26 cellular contexts compared by ENCODE assay signal in the genomic region with DNA sequence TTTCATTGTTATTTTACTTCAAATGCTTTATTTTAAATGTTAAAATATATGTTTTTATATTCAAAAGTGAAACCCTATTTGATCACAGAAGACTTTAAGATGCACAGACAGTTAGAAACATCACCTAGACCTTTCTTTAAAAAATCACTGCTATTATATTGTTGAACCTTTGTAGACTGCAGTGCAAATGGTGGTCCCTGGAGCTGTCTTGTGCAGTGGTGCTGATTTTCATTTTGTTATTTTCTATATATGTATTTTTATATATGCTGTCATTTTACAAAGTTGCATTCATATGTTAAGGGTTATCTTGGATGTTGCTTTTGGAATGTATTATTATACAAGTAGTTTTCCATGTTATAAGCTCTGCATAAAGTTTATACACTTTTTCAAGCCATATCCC. TPM values are rescaled to one million over a fixed set of nuclear protein-coding genes. Genes with fewer than 3 reads are reported as not detected.
DNase-seq lines count a peak whose midpoint lies in the region; ATAC-seq, FAIRE-seq and TF ChIP-seq lines count a peak whose summit lies in the region.
"Had no signal": no experiment of that assay in that cellular context is flagged by ENCODE, and none has a peak within 500 bp of the region (broad histone marks: within the 10 kb centered on the region; RNA-seq: fewer than 3 reads in every experiment).

No MANE protein-coding gene starts in this region.

- no peak for ATAC-seq in K562
- no peak for ATAC-seq in GM18870 (IDR thresholded peaks at IDR 0.05; ENCODE audit: unreplicated experiment)

- no peak for FAIRE-seq in K562 (lab: Jason Lieb, UNC)
- FAIRE-seq: A204.1, GM12891, GM18507, GM19239 had no signal

- CTCF ChIA-PET in HEK293 (lab: Yijun Ruan, JAX) (interaction anchor here (0.5 to 4.9 kb wide), 8 partner anchors 9 to 469 kb away, joined by 3 to 42 read pairs (median 6); no protein-coding TSS in a partner anchor), K562 (lab: Yijun Ruan, JAX; ENCODE audit: low intra/inter-chr PET ratio) (no interaction called here)

- no peak for TF ChIP-seq RAD21 in Ishikawa (IDR thresholded peaks at IDR 0.05; ENCODE audit: low read depth)
- TF ChIP-seq RAD21 in K562 (CRISPR knock-in tag; conservative IDR thresholded peaks at IDR 0.05 in 1 of 2, IDR thresholded peaks at IDR 0.05 in 1 of 2), result no peak

- H3K9ac ChIP-seq in K562 (ENCODE audit: insufficient read depth in 1 of 2, low read depth in 2 of 2, low read length in 2 of 2), result no peak overlapping the region
- no peak overlapping the region for H3K9ac ChIP-seq in neural progenitor cell
- H3K9ac ChIP-seq: BLaER1 had no signal

- H2AFZ ChIP-seq in K562 (ENCODE audit: low read depth, low read length) (no peak overlapping the region), neural progenitor cell (replicated peaks) (no peak overlapping the region)

- H3K79me2 ChIP-seq in K562 (ENCODE audit: control insufficient read depth, insufficient read depth, low read length) (no peaks in the 10 kb centered on the region), neural progenitor cell (ENCODE audit: low read depth) (no peaks in the 10 kb centered on the region)

- no peak overlapping the region for H3K27ac Mint-ChIP-seq in neural progenitor cell
- H3K27ac Mint-ChIP-seq: CD14-positive monocyte; CD4-positive, alpha-beta memory T cell; CD4-positive, CD25-positive, alpha-beta regulatory T cell; CD8-positive, alpha-beta memory T cell had no signal

- no peak overlapping the region for H3K4me3 Mint-ChIP-seq in neural progenitor cell
- H3K4me3 Mint-ChIP-seq: CD14-positive monocyte; CD4-positive, alpha-beta memory T cell; CD4-positive, CD25-positive, alpha-beta regulatory T cell; CD8-positive, alpha-beta memory T cell had no signal

- intact Hi-C loops in K562 (cut with micrococcal nuclease), result no loop called here

- no peak for TF ChIP-seq EP300 in Ishikawa (IDR thresholded peaks at IDR 0.05; ENCODE audit: borderline replicate concordance)
- no peak for TF ChIP-seq EP300 in K562 (IDR thresholded peaks at IDR 0.05; ENCODE audit: low read length)

- no peak for DNase-seq in K562 (ENCODE audit: extremely low read depth in 1 of 4, low spot score in 3 of 4)
- no peak for DNase-seq in neural progenitor cell (ENCODE audit: low spot score)
- DNase-seq: 8988T; ACHN; BE2C; C1 segment of cervical spinal cord; CD4-positive, alpha-beta memory T cell; CD4-positive, CD25-positive, alpha-beta regulatory T cell; CD8-positive, alpha-beta memory T cell; COR-L47; DMS 273 treated with DMSO at 0.1 percent for 48 hours; DMS153; DMS53; DMS79; DND-41; EL; GDM1 had no signal

- TF ChIP-seq CTCF in HEK293 (tag by site-specific recombination; IDR thresholded peaks at IDR 0.05) (no peak), K562 (IDR thresholded peaks at IDR 0.05 in 2 of 3, conservative IDR thresholded peaks at IDR 0.05 in 1 of 3; ENCODE audit: insufficient read depth in 2 of 3, low read depth in 1 of 3, low read length in 3 of 3) (no peak), neural progenitor cell (IDR thresholded peaks at IDR 0.05) (no peak)

- POLR2A ChIA-PET in HEK293 (lab: Yijun Ruan, JAX), result no interaction called here
- POLR2A ChIA-PET in K562 (lab: Yijun Ruan, JAX), result interaction anchor here (2.5 kb wide), 1 partner anchor 9 kb away, joined by 7 read pairs; no protein-coding TSS in a partner anchor

- in situ Hi-C loops in K562 (cut with MboI), result loop anchor here (10.0 kb wide), 1 partner anchor 461 kb away; a partner anchor contains a TSS

- H3K4me1 Mint-ChIP-seq in neural progenitor cell, result peaks cover 3% of the 10 kb centered on the region
- H3K4me1 Mint-ChIP-seq: CD14-positive monocyte; CD4-positive, alpha-beta memory T cell; CD4-positive, CD25-positive, alpha-beta regulatory T cell; CD8-positive, alpha-beta memory T cell had no signal

- TF ChIP-seq POLR2A in K562 (conservative IDR thresholded peaks at IDR 0.05), result no peak

- H3K9me3 Mint-ChIP-seq in neural progenitor cell, result peaks cover 10% of the 10 kb centered on the region

- no TSS peak for BruUV-seq in K562 (replicated peaks; lab: Mats Ljungman, UMichigan)

- H4K20me1 ChIP-seq in K562 (replicated peaks; ENCODE audit: control insufficient read depth, insufficient read depth, low read length) (no peaks in the 10 kb centered on the region), neural progenitor cell (ENCODE audit: low read depth) (no peaks in the 10 kb centered on the region)
- H4K20me1 ChIP-seq: BLaER1 had no signal

- H3K36me3 Mint-ChIP-seq in neural progenitor cell, result no peaks in the 10 kb centered on the region
- H3K36me3 Mint-ChIP-seq: CD14-positive monocyte; CD4-positive, alpha-beta memory T cell; CD4-positive, CD25-positive, alpha-beta regulatory T cell; CD8-positive, alpha-beta memory T cell had no signal

- H3K4me3 ChIP-seq in HEK293 (ENCODE audit: low read depth, low read length), result no peak overlapping the region
- H3K4me3 ChIP-seq in K562, result no peak overlapping the region
- H3K4me3 ChIP-seq in neural progenitor cell, result no peak overlapping the region
- H3K4me3 ChIP-seq: BLaER1 had no signal

- H3K4me2 ChIP-seq in K562 (ENCODE audit: insufficient read depth, low read length), result no peak overlapping the region
- H3K4me2 ChIP-seq in neural progenitor cell, result no peak overlapping the region
- H3K4me2 ChIP-seq: BLaER1 had no signal

- H3K27ac ChIP-seq in HEK293 (ENCODE audit: extremely low read depth, low read depth, low read length), result no peak overlapping the region
- H3K27ac ChIP-seq in K562 (ENCODE audit: extremely low read depth, low read depth, low read length), result no peak overlapping the region
- H3K27ac ChIP-seq in neural progenitor cell, result no peak overlapping the region
- H3K27ac ChIP-seq: BLaER1 had no signal

- H3F3A ChIP-seq in neural progenitor cell (ENCODE audit: low read depth), result no peaks in the 10 kb centered on the region

- H3K4me1 ChIP-seq in HEK293 (ENCODE audit: control insufficient read depth, insufficient read depth, low read length) (no peaks in the 10 kb centered on the region), K562 (replicated peaks in 1 of 2; ENCODE audit: control insufficient read depth in 2 of 2, insufficient read depth in 2 of 2, low read length in 2 of 2) (no peaks in the 10 kb centered on the region), neural progenitor cell (no peaks in the 10 kb centered on the region)
- H3K4me1 ChIP-seq: BE2C had no signal

- H3K9me3 ChIP-seq in HEK293 (ENCODE audit: control insufficient read depth, insufficient read depth, low read depth, low read length) (no peaks in the 10 kb centered on the region), K562 (replicated peaks; ENCODE audit: control insufficient read depth, insufficient read depth, low read depth, low read length) (no peaks in the 10 kb centered on the region), neural progenitor cell (ENCODE audit: low read depth) (no peaks in the 10 kb centered on the region)
- H3K9me3 ChIP-seq: BE2C, BLaER1 had no signal

- H3K27me3 ChIP-seq in K562 (ENCODE audit: control insufficient read depth in 2 of 2, insufficient read depth in 2 of 2, low read length in 2 of 2) (peaks cover 9 to 34% of the 10 kb centered on the region in 2 experiments), neural progenitor cell (no peaks in the 10 kb centered on the region)
- H3K27me3 ChIP-seq: BLaER1 had no signal

- H3K27me3 Mint-ChIP-seq in neural progenitor cell (ENCODE audit: insufficient read depth, low read depth), result peaks cover 3% of the 10 kb centered on the region

- H3K9me1 ChIP-seq in K562 (ENCODE audit: control insufficient read depth, insufficient read depth, low read length), result no peaks in the 10 kb centered on the region

- H3K36me3 ChIP-seq in HEK293 (ENCODE audit: control insufficient read depth in 2 of 2, insufficient read depth in 1 of 2, low read length in 2 of 2), result no peaks in the 10 kb centered on the region
- no peaks in the 10 kb centered on the region for H3K36me3 ChIP-seq in K562 (ENCODE audit: control insufficient read depth, insufficient read depth, low read length)
- H3K36me3 ChIP-seq in neural progenitor cell, result no peaks in the 10 kb centered on the region
- H3K36me3 ChIP-seq: BE2C, BLaER1 had no signal

RNA-seq across cellular contexts. Expression of a gene that starts 18.7 kb away (rescaled TPM):
- total RNA-seq in K562 (2011; cell fraction: chromatin; rRNA removed; ENCODE audit: low replicate concordance), result 1.2 TPM in 1 of 2 replicates, not detected in the other
- 4.2 and 5.5 TPM in 2 replicates for total RNA-seq in K562 (2011; cell fraction: nucleolus; rRNA removed)
- 0.59 and 0.69 TPM in 2 replicates for total RNA-seq in K562 (2011; cell fraction: nucleoplasm; rRNA removed)
- total RNA-seq in K562 (2014; rRNA removed) (0.24 and 0.41 TPM in 2 replicates), K562 (2014; rRNA removed; fragmentation: Illumina TruSeq; extraction: Trizol) (not detected in 2 replicates), K562 (2015; rRNA removed; fragmentation: Illumina TruSeq; extraction: Trizol) (0.65 and 1.4 TPM in 2 replicates), K562 (2021) (9.7 and 11.5 TPM in 2 replicates), neural progenitor cell (ENCODE audit: low replicate concordance) (16.2 and 21.8 TPM in 2 replicates)
- polyA plus RNA-seq in K562 (2011; rRNA removed) (0.31 and 0.98 TPM in 2 replicates), K562 (2014; fragmentation: Illumina TruSeq; extraction: Trizol) (0.55 TPM in 1 of 2 replicates, not detected in the other), K562 (2014; fragmentation: Nextera tagmentation; extraction: Ambion mirVana) (under 1 TPM; 0.07 to 0.66 TPM), K562 (2014; rRNA removed) (0.49 and 1.7 TPM in 2 replicates)
- 0.15 and 0.46 TPM in 2 replicates for polyA plus RNA-seq in K562 (2011; cell fraction: cytosol; rRNA removed)
- polyA plus RNA-seq in K562 (2011; cell fraction: nucleus; rRNA removed), result 0.21 and 2.2 TPM in 2 replicates
- polyA plus RNA-seq in K562 (2012), result 0.92 and 2.4 TPM in 2 replicates
- polyA minus RNA-seq in K562 (2011; rRNA and poly(A)+ RNA removed), result not detected in 2 replicates
- 2.4 and 4.1 TPM in 2 replicates for polyA minus RNA-seq in K562 (2011; cell fraction: cytosol; rRNA and poly(A)+ RNA removed)
- 0.54 and 0.56 TPM in 2 replicates for polyA minus RNA-seq in K562 (2011; cell fraction: nucleus; rRNA and poly(A)+ RNA removed)

RNA-seq across cellular contexts. Expression of a gene that starts 27.7 kb away (rescaled TPM):
- 35.0 and 75.6 TPM in 2 replicates for total RNA-seq in K562 (2011; cell fraction: chromatin; rRNA removed; ENCODE audit: low replicate concordance)
- 77.2 and 77.4 TPM in 2 replicates for total RNA-seq in K562 (2011; cell fraction: nucleolus; rRNA removed)
- total RNA-seq in K562 (2011; cell fraction: nucleoplasm; rRNA removed), result 59.2 and 67.5 TPM in 2 replicates
- total RNA-seq in K562 (2014; rRNA removed), result 22.0 and 25.4 TPM in 2 replicates
- 13.6 and 16.1 TPM in 2 replicates for total RNA-seq in K562 (2014; rRNA removed; fragmentation: Illumina TruSeq; extraction: Trizol)
- 16.1 and 16.7 TPM in 2 replicates for total RNA-seq in K562 (2015; rRNA removed; fragmentation: Illumina TruSeq; extraction: Trizol)
- total RNA-seq in K562 (2021), result 11.4 and 11.8 TPM in 2 replicates
- 24.6 and 32.7 TPM in 2 replicates for polyA plus RNA-seq in K562 (2011; rRNA removed)
- polyA plus RNA-seq in K562 (2011; cell fraction: cytosol; rRNA removed), result 27.7 and 40.0 TPM in 2 replicates
- polyA plus RNA-seq in K562 (2011; cell fraction: nucleus; rRNA removed), result 50.2 and 51.7 TPM in 2 replicates
- 14.4 and 20.5 TPM in 2 replicates for polyA plus RNA-seq in K562 (2012)
- 19.5 and 19.6 TPM in 2 replicates for polyA plus RNA-seq in K562 (2014; fragmentation: Illumina TruSeq; extraction: Trizol)
- 10 to 100 TPM; 13.5 to 18.0 TPM for polyA plus RNA-seq in K562 (2014; fragmentation: Nextera tagmentation; extraction: Ambion mirVana)
- polyA plus RNA-seq in K562 (2014; rRNA removed), result 15.3 and 20.2 TPM in 2 replicates
- 26.3 and 28.2 TPM in 2 replicates for polyA minus RNA-seq in K562 (2011; rRNA and poly(A)+ RNA removed)
- polyA minus RNA-seq in K562 (2011; cell fraction: cytosol; rRNA and poly(A)+ RNA removed), result 12.5 and 16.1 TPM in 2 replicates
- 8.2 and 14.7 TPM in 2 replicates for polyA minus RNA-seq in K562 (2011; cell fraction: nucleus; rRNA and poly(A)+ RNA removed)
- 15.0 and 21.4 TPM in 2 replicates for total RNA-seq in neural progenitor cell (ENCODE audit: low replicate concordance)
